1 cellular context compared by ENCODE assay signal in genomic region chr11:119057000-119057769, GRCh38.
A peak's percentile ranks its signal among the peaks of the same experiment; 100 is the strongest.
TF ChIP-seq lines count a peak whose summit lies in the region.

TSS of gene HYOU1 (minus strand) at chr11:119057205. CDS start at chr11:119056160, 1,045 bp downstream.

TF ChIP-seq in HEK293, 187 proteins besides CTCF, POLR2A, EP300 and RAD21 (continued from another document and continues in another):
- TF ChIP-seq ZNF501 (tag by site-specific recombination; IDR thresholded peaks at IDR 0.05) (no peak), ZNF416 (tag by site-specific recombination; IDR thresholded peaks at IDR 0.05) (no peak), ZNF530 (tag by site-specific recombination; IDR thresholded peaks at IDR 0.05; ENCODE audit: low read depth) (no peak), ZNF366 (tag by site-specific recombination; conservative IDR thresholded peaks at IDR 0.05) (no peak), OSR2 (tag by site-specific recombination; IDR thresholded peaks at IDR 0.05) (no peak), ZNF785 (tag by site-specific recombination; IDR thresholded peaks at IDR 0.05) (no peak), ZNF174 (tag by site-specific recombination; IDR thresholded peaks at IDR 0.05) (no peak), ZNF449 (tag by site-specific recombination; IDR thresholded peaks at IDR 0.05) (peak; percentile 27; the same call in 1 of the 2 replicates), ZBTB44 (tag by site-specific recombination; IDR thresholded peaks at IDR 0.05) (no peak), ZNF549 (tag by site-specific recombination; IDR thresholded peaks at IDR 0.05) (no peak), ZNF623 (tag by site-specific recombination; IDR thresholded peaks at IDR 0.05) (no peak), ZBTB1 (tag by site-specific recombination; IDR thresholded peaks at IDR 0.05) (no peak), ZFP69B (tag by site-specific recombination; IDR thresholded peaks at IDR 0.05) (no peak; the same call in 1 of the 2 replicates), ZBTB8A (tag by site-specific recombination; IDR thresholded peaks at IDR 0.05) (peak; percentile 49), WT1 (tag by site-specific recombination; IDR thresholded peaks at IDR 0.05) (0 out of 2 replicates have a peak, but pooled peaks have one; percentile 8), ZNF580 (tag by site-specific recombination; IDR thresholded peaks at IDR 0.05) (no peak), ZNF292 (tag by site-specific recombination; IDR thresholded peaks at IDR 0.05; ENCODE audit: borderline replicate concordance, low read depth) (no peak), ZNF776 (tag by site-specific recombination; IDR thresholded peaks at IDR 0.05; ENCODE audit: borderline replicate concordance) (no peak), ZNF157 (tag by site-specific recombination; IDR thresholded peaks at IDR 0.05) (no peak), ZNF768 (tag by site-specific recombination; IDR thresholded peaks at IDR 0.05) (no peak), ZNF311 (tag by site-specific recombination; IDR thresholded peaks at IDR 0.05; ENCODE audit: borderline replicate concordance) (no peak), ZNF513 (tag by site-specific recombination; IDR thresholded peaks at IDR 0.05) (no peak), MEIS1 (CRISPR knock-in tag; IDR thresholded peaks at IDR 0.05; ENCODE audit: borderline replicate concordance) (no peak), BCL6B (tag by site-specific recombination; IDR thresholded peaks at IDR 0.05) (no peak), ZNF223 (tag by site-specific recombination; IDR thresholded peaks at IDR 0.05) (no peak), ZSCAN30 (tag by site-specific recombination; IDR thresholded peaks at IDR 0.05) (peak; percentile 21; the same call in 1 of the 2 replicates), ZNF138 (tag by site-specific recombination; IDR thresholded peaks at IDR 0.05; ENCODE audit: borderline replicate concordance) (no peak), ZNF16 (tag by site-specific recombination; IDR thresholded peaks at IDR 0.05; ENCODE audit: low read depth) (no peak), PRDM6 (tag by site-specific recombination; IDR thresholded peaks at IDR 0.05) (no peak), ZNF600 (tag by site-specific recombination; IDR thresholded peaks at IDR 0.05) (no peak), ZSCAN18 (tag by site-specific recombination; IDR thresholded peaks at IDR 0.05) (no peak), REPIN1 (tag by site-specific recombination; IDR thresholded peaks at IDR 0.05; ENCODE audit: low read depth) (no peak), SCRT1 (tag by site-specific recombination; IDR thresholded peaks at IDR 0.05; ENCODE audit: borderline replicate concordance) (no peak; the same call in 1 of the 2 replicates), ZNF404 (tag by site-specific recombination; IDR thresholded peaks at IDR 0.05) (no peak), ZSCAN5A (tag by site-specific recombination; IDR thresholded peaks at IDR 0.05) (no peak), ZNF518A (tag by site-specific recombination; conservative IDR thresholded peaks at IDR 0.05; ENCODE audit: low read depth) (no peak), GLI2 (tag by site-specific recombination; IDR thresholded peaks at IDR 0.05; ENCODE audit: borderline replicate concordance, low read depth) (no peak), ZNF473 (tag by site-specific recombination; IDR thresholded peaks at IDR 0.05) (no peak), ZNF18 (tag by site-specific recombination; IDR thresholded peaks at IDR 0.05) (no peak), ZNF24 (tag by site-specific recombination; IDR thresholded peaks at IDR 0.05) (0 out of 2 replicates have a peak, but pooled peaks have one; percentile 52), ZNF169 (tag by site-specific recombination; IDR thresholded peaks at IDR 0.05) (no peak)
